In genomic region chr17:75034236-75034908, GRCh38 we compare ENCODE assay signal across 8 cellular contexts. TPM values are rescaled to one million over a fixed set of nuclear protein-coding genes. Genes with fewer than 3 reads are reported as not detected.
DNase-seq lines count a peak whose midpoint lies in the region; ATAC-seq and TF ChIP-seq lines count a peak whose summit lies in the region.

No MANE protein-coding gene starts in this region.

- ATAC-seq in GM21717 (IDR thresholded peaks at IDR 0.05; ENCODE audit: unreplicated experiment): peak; percentile 49
- peak; percentile 66 to 72 (median 67) for ATAC-seq in natural killer cell
- peak; percentile 84 for ATAC-seq in stimulated activated memory B cell treated with anti-CD40 and anti-IgM and Interleukin-4, amounts not matched to agents 10 μg/mL and 1 μg/mL and 100 μg/mL, for 72 hours

- CTCF ChIA-PET in Caco-2 (lab: Charles Lee): interaction anchor here (0.7 to 2.0 kb wide), 12 partner anchors 13 to 167 kb away, joined by 3 to 31 read pairs (median 4); partner anchors contain the start of genes CDR2L, MRPL58 and SLC16A5

- TF ChIP-seq CTCF in Caco-2 (IDR thresholded peaks at IDR 0.05; ENCODE audit: insufficient read depth in 1 of 2, low read depth in 1 of 2, low read length in 1 of 2, severe bottlenecking in 1 of 2, unreplicated experiment in 1 of 2) (peak; percentile 14 to 17), natural killer cell (IDR thresholded peaks at IDR 0.05) (no peak)

- H3K27me3 ChIP-seq in Caco-2 (replicated peaks; ENCODE audit: control insufficient read depth, insufficient read depth, low read length): no peaks in the 10 kb centered on the region

- H3K9me3 Mint-ChIP-seq in Caco-2 (ENCODE audit: unreplicated experiment) (peaks cover 14% of the 10 kb centered on the region), natural killer cell (no peaks in the 10 kb centered on the region)
- no peaks in the 10 kb centered on the region for H3K9me3 Mint-ChIP-seq in activated T-helper 2 cell treated with anti-CD3 and anti-CD28 coated beads, Interferon-gamma antibody, Interleukin-2, Interleukin-4, amounts not matched to agents 10 μg/mL and 5 μg/mL and 100 μg/mL, durations not matched to agents 14 hours and 24 hours and 36 hours
- H3K9me3 Mint-ChIP-seq in stimulated activated memory B cell treated with anti-CD40 and anti-IgM and Interleukin-4, amounts not matched to agents 10 μg/mL and 1 μg/mL and 100 μg/mL, for 72 hours: peaks cover 3% of the 10 kb centered on the region

- H3K4me3 Mint-ChIP-seq in Caco-2 (ENCODE audit: unreplicated experiment): peak overlapping the region; percentile 94
- peak overlapping the region; percentile 93 for H3K4me3 Mint-ChIP-seq in activated T-helper 2 cell treated with anti-CD3 and anti-CD28 coated beads, Interferon-gamma antibody, Interleukin-2, Interleukin-4, amounts not matched to agents 10 μg/mL and 5 μg/mL and 100 μg/mL, durations not matched to agents 14 hours and 24 hours and 36 hours (ENCODE audit: low read depth)
- peak overlapping the region; percentile 94 for H3K4me3 Mint-ChIP-seq in natural killer cell
- H3K4me3 Mint-ChIP-seq in stimulated activated memory B cell treated with anti-CD40 and anti-IgM and Interleukin-4, amounts not matched to agents 10 μg/mL and 1 μg/mL and 100 μg/mL, for 72 hours: peak overlapping the region; percentile 88

- H3K36me3 ChIP-seq in Caco-2 (ENCODE audit: control insufficient read depth, insufficient read depth, low read length): no peaks in the 10 kb centered on the region

- BruUV-seq in Caco-2 (replicated peaks; lab: Mats Ljungman, UMichigan): TSS peak; percentile 45

- no peaks in the 10 kb centered on the region for H3K9me3 ChIP-seq in Caco-2

- POLR2A ChIA-PET in Caco-2 (lab: Charles Lee): interaction anchor here (1.0 to 2.4 kb wide), 9 partner anchors 13 to 161 kb away, joined by 3 to 29 read pairs (median 11); partner anchors contain the start of genes ATP5PD, CDR2L, FDXR and KCTD2

- H3K4me3 ChIP-seq in Caco-2 (ENCODE audit: low read depth, low read length): peak overlapping the region; percentile 91

- peaks cover 4% of the 10 kb centered on the region for H3K27me3 Mint-ChIP-seq in Caco-2 (ENCODE audit: insufficient read depth, unreplicated experiment)
- no peaks in the 10 kb centered on the region for H3K27me3 Mint-ChIP-seq in activated T-helper 2 cell treated with anti-CD3 and anti-CD28 coated beads, Interferon-gamma antibody, Interleukin-2, Interleukin-4, amounts not matched to agents 10 μg/mL and 5 μg/mL and 100 μg/mL, durations not matched to agents 14 hours and 24 hours and 36 hours (ENCODE audit: low read depth)
- peaks cover 0 to 11% of the 10 kb centered on the region in 2 donors for H3K27me3 Mint-ChIP-seq in natural killer cell (ENCODE audit: low read depth in 2 of 2)
- H3K27me3 Mint-ChIP-seq in stimulated activated memory B cell treated with anti-CD40 and anti-IgM and Interleukin-4, amounts not matched to agents 10 μg/mL and 1 μg/mL and 100 μg/mL, for 72 hours: no peaks in the 10 kb centered on the region

- H3K36me3 Mint-ChIP-seq in Caco-2 (ENCODE audit: insufficient read depth, unreplicated experiment): peaks cover 47% of the 10 kb centered on the region
- H3K36me3 Mint-ChIP-seq in activated T-helper 2 cell treated with anti-CD3 and anti-CD28 coated beads, Interferon-gamma antibody, Interleukin-2, Interleukin-4, amounts not matched to agents 10 μg/mL and 5 μg/mL and 100 μg/mL, durations not matched to agents 14 hours and 24 hours and 36 hours (ENCODE audit: low read depth): peaks cover 16% of the 10 kb centered on the region
- peaks cover 8% of the 10 kb centered on the region for H3K36me3 Mint-ChIP-seq in natural killer cell
- H3K36me3 Mint-ChIP-seq in stimulated activated memory B cell treated with anti-CD40 and anti-IgM and Interleukin-4, amounts not matched to agents 10 μg/mL and 1 μg/mL and 100 μg/mL, for 72 hours: peaks cover 15% of the 10 kb centered on the region

- H3K4me1 Mint-ChIP-seq in Caco-2 (ENCODE audit: low read depth, unreplicated experiment) (peaks cover 30% of the 10 kb centered on the region), natural killer cell (peaks cover 31 to 43% of the 10 kb centered on the region in 2 donors)
- H3K4me1 Mint-ChIP-seq in activated T-helper 2 cell treated with anti-CD3 and anti-CD28 coated beads, Interferon-gamma antibody, Interleukin-2, Interleukin-4, amounts not matched to agents 10 μg/mL and 5 μg/mL and 100 μg/mL, durations not matched to agents 14 hours and 24 hours and 36 hours (ENCODE audit: low read depth): peaks cover 32% of the 10 kb centered on the region
- peaks cover 36% of the 10 kb centered on the region for H3K4me1 Mint-ChIP-seq in stimulated activated memory B cell treated with anti-CD40 and anti-IgM and Interleukin-4, amounts not matched to agents 10 μg/mL and 1 μg/mL and 100 μg/mL, for 72 hours

- H3K27ac Mint-ChIP-seq in Caco-2 (ENCODE audit: unreplicated experiment) (peak overlapping the region; percentile 98), natural killer cell (peak overlapping the region; percentile 96 to 98)
- H3K27ac Mint-ChIP-seq in activated T-helper 2 cell treated with anti-CD3 and anti-CD28 coated beads, Interferon-gamma antibody, Interleukin-2, Interleukin-4, amounts not matched to agents 10 μg/mL and 5 μg/mL and 100 μg/mL, durations not matched to agents 14 hours and 24 hours and 36 hours: peak overlapping the region; percentile 95
- peak overlapping the region; percentile 88 for H3K27ac Mint-ChIP-seq in stimulated activated memory B cell treated with anti-CD40 and anti-IgM and Interleukin-4, amounts not matched to agents 10 μg/mL and 1 μg/mL and 100 μg/mL, for 72 hours

- intact Hi-C loops in Caco-2 (cut with micrococcal nuclease; ENCODE audit: unreplicated experiment) (loop anchor here (2.0 kb wide), 1 partner anchor 42 kb away; no protein-coding TSS in a partner anchor), natural killer cell (cut with micrococcal nuclease) (no loop called here)
- intact Hi-C loops in activated T-helper 2 cell treated with anti-CD3 and anti-CD28 coated beads, Interferon-gamma antibody, Interleukin-2, Interleukin-4, amounts not matched to agents 10 μg/mL and 5 μg/mL and 100 μg/mL, durations not matched to agents 14 hours and 24 hours and 36 hours (cut with micrococcal nuclease): loop anchor here (5.0 kb wide), 2 partner anchors 52 to 72 kb away; no protein-coding TSS in a partner anchor

- DNase-seq in Caco-2: peak; percentile 95 to 96
- peak; percentile 88 for DNase-seq in LHCN-M2 (ENCODE audit: low read depth)
- peak; percentile 83 for DNase-seq in RPMI7951 (ENCODE audit: low read depth)
- peak; percentile 83 for DNase-seq in activated T-helper 2 cell treated with anti-CD3 and anti-CD28 coated beads, Interferon-gamma antibody, Interleukin-2, Interleukin-4, amounts not matched to agents 10 μg/mL and 5 μg/mL and 100 μg/mL, durations not matched to agents 14 hours and 24 hours and 36 hours (ENCODE audit: low spot score)
- DNase-seq in fibroblast of peridontal ligament (ENCODE audit: extremely low read depth): peak; percentile 87
- peak; percentile 81 for DNase-seq in natural killer cell

- no peaks in the 10 kb centered on the region for H3K4me1 ChIP-seq in Caco-2

RNA-seq across cellular contexts. Expression of gene ATP5PD, which starts 12.4 kb away (rescaled TPM):
- total RNA-seq in Caco-2 (2022): 316 and 326 TPM in 2 replicates
- 281 and 284 TPM in 2 replicates for total RNA-seq in LHCN-M2 (2014; rRNA removed)
- polyA plus RNA-seq in LHCN-M2 (2012): 605 TPM
- 369 and 413 TPM in 2 replicates for total RNA-seq in RPMI7951 (2014; rRNA removed; shearing (Covaris generic))
- total RNA-seq in activated T-helper 2 cell treated with anti-CD3 and anti-CD28 coated beads, Interferon-gamma antibody, Interleukin-2, Interleukin-4, amounts not matched to agents 10 μg/mL and 5 μg/mL and 100 μg/mL, durations not matched to agents 14 hours and 24 hours and 36 hours: 166 and 170 TPM in 2 replicates
- 10 to 100 TPM; 74.7 to 96.3 (median 75.2) TPM for total RNA-seq in natural killer cell

RNA-seq across cellular contexts. Expression of gene KCTD2, which starts 12.7 kb away (rescaled TPM):
- total RNA-seq in Caco-2 (2022): 27.9 and 28.8 TPM in 2 replicates
- total RNA-seq in LHCN-M2 (2014; rRNA removed): 22.8 and 26.9 TPM in 2 replicates
- polyA plus RNA-seq in LHCN-M2 (2012): 17.3 TPM
- 11.8 and 13.5 TPM in 2 replicates for total RNA-seq in RPMI7951 (2014; rRNA removed; shearing (Covaris generic))
- total RNA-seq in activated T-helper 2 cell treated with anti-CD3 and anti-CD28 coated beads, Interferon-gamma antibody, Interleukin-2, Interleukin-4, amounts not matched to agents 10 μg/mL and 5 μg/mL and 100 μg/mL, durations not matched to agents 14 hours and 24 hours and 36 hours: 18.0 and 20.7 TPM in 2 replicates
- total RNA-seq in natural killer cell: 10 to 100 TPM; 17.4 to 27.0 (median 24.7) TPM

RNA-seq across cellular contexts. Expression of gene MRPL58, which starts 21.9 kb away (rescaled TPM):
- total RNA-seq in Caco-2 (2022) (61.0 and 61.8 TPM in 2 replicates), LHCN-M2 (2014; rRNA removed) (56.0 and 84.9 TPM in 2 replicates), natural killer cell (10 to 100 TPM in 2 of 3 donors, 1 to 10 TPM in 1; 9.0 to 15.7 (median 12.9) TPM)
- polyA plus RNA-seq in LHCN-M2 (2012): 46.3 TPM
- 48.8 and 69.0 TPM in 2 replicates for total RNA-seq in RPMI7951 (2014; rRNA removed; shearing (Covaris generic))
- 65.4 and 68.1 TPM in 2 replicates for total RNA-seq in activated T-helper 2 cell treated with anti-CD3 and anti-CD28 coated beads, Interferon-gamma antibody, Interleukin-2, Interleukin-4, amounts not matched to agents 10 μg/mL and 5 μg/mL and 100 μg/mL, durations not matched to agents 14 hours and 24 hours and 36 hours

RNA-seq across cellular contexts. Expression of gene CDR2L, which starts 46.9 kb away (rescaled TPM):
- total RNA-seq in Caco-2 (2022): 30.9 and 31.6 TPM in 2 replicates
- total RNA-seq in LHCN-M2 (2014; rRNA removed): 25.1 and 33.1 TPM in 2 replicates
- 25.8 TPM for polyA plus RNA-seq in LHCN-M2 (2012)
- total RNA-seq in RPMI7951 (2014; rRNA removed; shearing (Covaris generic)): 8.4 and 8.9 TPM in 2 replicates
- total RNA-seq in activated T-helper 2 cell treated with anti-CD3 and anti-CD28 coated beads, Interferon-gamma antibody, Interleukin-2, Interleukin-4, amounts not matched to agents 10 μg/mL and 5 μg/mL and 100 μg/mL, durations not matched to agents 14 hours and 24 hours and 36 hours: 2.3 and 2.4 TPM in 2 replicates
- under 1 TPM in 2 of 3 donors, not detected in 1; 0.14 to 0.23 TPM for total RNA-seq in natural killer cell

RNA-seq across cellular contexts. Expression of gene SLC16A5, which starts 53.4 kb away (rescaled TPM):
- total RNA-seq in Caco-2 (2022) (27.7 and 33.8 TPM in 2 replicates), LHCN-M2 (2014; rRNA removed) (0.11 TPM in 1 of 2 replicates, not detected in the other), natural killer cell (10 to 100 TPM in 1 of 3 donors, 1 to 10 TPM in 2; 6.3 to 11.2 (median 10.0) TPM)
- polyA plus RNA-seq in LHCN-M2 (2012): 0.79 TPM
- total RNA-seq in RPMI7951 (2014; rRNA removed; shearing (Covaris generic)): 6.6 and 8.8 TPM in 2 replicates
- total RNA-seq in activated T-helper 2 cell treated with anti-CD3 and anti-CD28 coated beads, Interferon-gamma antibody, Interleukin-2, Interleukin-4, amounts not matched to agents 10 μg/mL and 5 μg/mL and 100 μg/mL, durations not matched to agents 14 hours and 24 hours and 36 hours: 11.6 and 11.8 TPM in 2 replicates

Comparison
In these comparisons a context has a peak if more than half of its experiments do, and no peak if none do; other contexts are left out.
1. Peak in every context shown above with its lines: DNase-seq, ATAC-seq and H3K4me3 ChIP-seq.